1 cellular context compared by ENCODE assay signal in genomic region chr13:113666951-113667701, GRCh38.
TF ChIP-seq lines count a peak whose summit lies in the region.

Gene GRK1, plus strand, starts transcription at chr13:113667219. Its CDS starts 168 bp downstream, at chr13:113667387.

TF ChIP-seq in GM23338, 12 proteins besides CTCF, POLR2A, EP300 and RAD21 (continued from another document):
- TF ChIP-seq, protein P1, sequence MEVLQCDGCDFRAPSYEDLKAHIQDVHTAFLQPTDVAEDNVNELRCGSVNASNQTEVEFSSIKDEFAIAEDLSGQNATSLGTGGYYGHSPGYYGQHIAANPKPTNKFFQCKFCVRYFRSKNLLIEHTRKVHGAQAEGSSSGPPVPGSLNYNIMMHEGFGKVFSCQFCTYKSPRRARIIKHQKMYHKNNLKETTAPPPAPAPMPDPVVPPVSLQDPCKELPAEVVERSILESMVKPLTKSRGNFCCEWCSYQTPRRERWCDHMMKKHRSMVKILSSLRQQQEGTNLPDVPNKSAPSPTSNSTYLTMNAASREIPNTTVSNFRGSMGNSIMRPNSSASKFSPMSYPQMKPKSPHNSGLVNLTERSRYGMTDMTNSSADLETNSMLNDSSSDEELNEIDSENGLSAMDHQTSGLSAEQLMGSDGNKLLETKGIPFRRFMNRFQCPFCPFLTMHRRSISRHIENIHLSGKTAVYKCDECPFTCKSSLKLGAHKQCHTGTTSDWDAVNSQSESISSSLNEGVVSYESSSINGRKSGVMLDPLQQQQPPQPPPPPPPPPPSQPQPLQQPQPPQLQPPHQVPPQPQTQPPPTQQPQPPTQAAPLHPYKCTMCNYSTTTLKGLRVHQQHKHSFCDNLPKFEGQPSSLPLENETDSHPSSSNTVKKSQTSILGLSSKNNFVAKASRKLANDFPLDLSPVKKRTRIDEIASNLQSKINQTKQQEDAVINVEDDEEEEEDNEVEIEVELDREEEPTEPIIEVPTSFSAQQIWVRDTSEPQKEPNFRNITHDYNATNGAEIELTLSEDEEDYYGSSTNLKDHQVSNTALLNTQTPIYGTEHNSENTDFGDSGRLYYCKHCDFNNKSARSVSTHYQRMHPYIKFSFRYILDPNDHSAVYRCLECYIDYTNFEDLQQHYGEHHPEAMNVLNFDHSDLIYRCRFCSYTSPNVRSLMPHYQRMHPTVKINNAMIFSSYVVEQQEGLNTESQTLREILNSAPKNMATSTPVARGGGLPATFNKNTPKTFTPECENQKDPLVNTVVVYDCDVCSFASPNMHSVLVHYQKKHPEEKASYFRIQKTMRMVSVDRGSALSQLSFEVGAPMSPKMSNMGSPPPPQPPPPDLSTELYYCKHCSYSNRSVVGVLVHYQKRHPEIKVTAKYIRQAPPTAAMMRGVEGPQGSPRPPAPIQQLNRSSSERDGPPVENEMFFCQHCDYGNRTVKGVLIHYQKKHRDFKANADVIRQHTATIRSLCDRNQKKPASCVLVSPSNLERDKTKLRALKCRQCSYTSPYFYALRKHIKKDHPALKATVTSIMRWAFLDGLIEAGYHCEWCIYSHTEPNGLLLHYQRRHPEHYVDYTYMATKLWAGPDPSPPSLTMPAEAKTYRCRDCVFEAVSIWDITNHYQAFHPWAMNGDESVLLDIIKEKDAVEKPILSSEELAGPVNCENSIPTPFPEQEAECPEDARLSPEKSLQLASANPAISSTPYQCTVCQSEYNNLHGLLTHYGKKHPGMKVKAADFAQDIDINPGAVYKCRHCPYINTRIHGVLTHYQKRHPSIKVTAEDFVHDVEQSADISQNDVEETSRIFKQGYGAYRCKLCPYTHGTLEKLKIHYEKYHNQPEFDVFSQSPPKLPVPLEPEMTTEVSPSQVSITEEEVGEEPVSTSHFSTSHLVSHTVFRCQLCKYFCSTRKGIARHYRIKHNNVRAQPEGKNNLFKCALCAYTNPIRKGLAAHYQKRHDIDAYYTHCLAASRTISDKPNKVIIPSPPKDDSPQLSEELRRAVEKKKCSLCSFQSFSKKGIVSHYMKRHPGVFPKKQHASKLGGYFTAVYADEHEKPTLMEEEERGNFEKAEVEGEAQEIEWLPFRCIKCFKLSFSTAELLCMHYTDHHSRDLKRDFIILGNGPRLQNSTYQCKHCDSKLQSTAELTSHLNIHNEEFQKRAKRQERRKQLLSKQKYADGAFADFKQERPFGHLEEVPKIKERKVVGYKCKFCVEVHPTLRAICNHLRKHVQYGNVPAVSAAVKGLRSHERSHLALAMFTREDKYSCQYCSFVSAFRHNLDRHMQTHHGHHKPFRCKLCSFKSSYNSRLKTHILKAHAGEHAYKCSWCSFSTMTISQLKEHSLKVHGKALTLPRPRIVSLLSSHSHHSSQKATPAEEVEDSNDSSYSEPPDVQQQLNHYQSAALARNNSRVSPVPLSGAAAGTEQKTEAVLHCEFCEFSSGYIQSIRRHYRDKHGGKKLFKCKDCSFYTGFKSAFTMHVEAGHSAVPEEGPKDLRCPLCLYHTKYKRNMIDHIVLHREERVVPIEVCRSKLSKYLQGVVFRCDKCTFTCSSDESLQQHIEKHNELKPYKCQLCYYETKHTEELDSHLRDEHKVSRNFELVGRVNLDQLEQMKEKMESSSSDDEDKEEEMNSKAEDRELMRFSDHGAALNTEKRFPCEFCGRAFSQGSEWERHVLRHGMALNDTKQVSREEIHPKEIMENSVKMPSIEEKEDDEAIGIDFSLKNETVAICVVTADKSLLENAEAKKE (CRISPR knock-in tag; IDR thresholded peaks at IDR 0.05): no peak
- no peak for TF ChIP-seq ZNF331 (CRISPR knock-in tag; IDR thresholded peaks at IDR 0.05; ENCODE audit: low read depth)
- TF ChIP-seq POLR2AphosphoS5 (IDR thresholded peaks at IDR 0.05; ENCODE audit: low read depth): no peak
- TF ChIP-seq JUNB (IDR thresholded peaks at IDR 0.05; ENCODE audit: unreplicated experiment): no peak
- TF ChIP-seq EZH2 (IDR thresholded peaks at IDR 0.05; ENCODE audit: low read depth, unreplicated experiment): no peak
- no peak for TF ChIP-seq ZNF114 (CRISPR knock-in tag; IDR thresholded peaks at IDR 0.05)
- TF ChIP-seq, protein P2, sequence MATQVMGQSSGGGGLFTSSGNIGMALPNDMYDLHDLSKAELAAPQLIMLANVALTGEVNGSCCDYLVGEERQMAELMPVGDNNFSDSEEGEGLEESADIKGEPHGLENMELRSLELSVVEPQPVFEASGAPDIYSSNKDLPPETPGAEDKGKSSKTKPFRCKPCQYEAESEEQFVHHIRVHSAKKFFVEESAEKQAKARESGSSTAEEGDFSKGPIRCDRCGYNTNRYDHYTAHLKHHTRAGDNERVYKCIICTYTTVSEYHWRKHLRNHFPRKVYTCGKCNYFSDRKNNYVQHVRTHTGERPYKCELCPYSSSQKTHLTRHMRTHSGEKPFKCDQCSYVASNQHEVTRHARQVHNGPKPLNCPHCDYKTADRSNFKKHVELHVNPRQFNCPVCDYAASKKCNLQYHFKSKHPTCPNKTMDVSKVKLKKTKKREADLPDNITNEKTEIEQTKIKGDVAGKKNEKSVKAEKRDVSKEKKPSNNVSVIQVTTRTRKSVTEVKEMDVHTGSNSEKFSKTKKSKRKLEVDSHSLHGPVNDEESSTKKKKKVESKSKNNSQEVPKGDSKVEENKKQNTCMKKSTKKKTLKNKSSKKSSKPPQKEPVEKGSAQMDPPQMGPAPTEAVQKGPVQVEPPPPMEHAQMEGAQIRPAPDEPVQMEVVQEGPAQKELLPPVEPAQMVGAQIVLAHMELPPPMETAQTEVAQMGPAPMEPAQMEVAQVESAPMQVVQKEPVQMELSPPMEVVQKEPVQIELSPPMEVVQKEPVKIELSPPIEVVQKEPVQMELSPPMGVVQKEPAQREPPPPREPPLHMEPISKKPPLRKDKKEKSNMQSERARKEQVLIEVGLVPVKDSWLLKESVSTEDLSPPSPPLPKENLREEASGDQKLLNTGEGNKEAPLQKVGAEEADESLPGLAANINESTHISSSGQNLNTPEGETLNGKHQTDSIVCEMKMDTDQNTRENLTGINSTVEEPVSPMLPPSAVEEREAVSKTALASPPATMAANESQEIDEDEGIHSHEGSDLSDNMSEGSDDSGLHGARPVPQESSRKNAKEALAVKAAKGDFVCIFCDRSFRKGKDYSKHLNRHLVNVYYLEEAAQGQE (IDR thresholded peaks at IDR 0.05; ENCODE audit: unreplicated experiment): no peak
- no peak for TF ChIP-seq CREB1 (CRISPR knock-in tag; IDR thresholded peaks at IDR 0.05; ENCODE audit: low read depth)
- TF ChIP-seq EZH2phosphoT487 (IDR thresholded peaks at IDR 0.05; ENCODE audit: unreplicated experiment): no peak
